Comparison of ENCODE assay signal across 30 cellular contexts in genomic region chr2:167582619-167583018, GRCh38.
DNase-seq lines count a peak whose midpoint lies in the region; ATAC-seq and TF ChIP-seq lines count a peak whose summit lies in the region.
"Had no signal": no experiment of that assay in that cellular context is flagged by ENCODE, and none has a peak within 500 bp of the region (broad histone marks: within the 10 kb centered on the region; RNA-seq: fewer than 3 reads in every experiment).

No MANE protein-coding gene starts in this region.

- H3K36me3 ChIP-seq in suprapubic skin, result no peaks in the 10 kb centered on the region
- H3K36me3 ChIP-seq: ovary, tibial artery had no signal

- WGBS in suprapubic skin, result 82% methylated on average over 5 of the region's 5 CpGs

- no peaks in the 10 kb centered on the region for H3K9me3 ChIP-seq in suprapubic skin
- H3K9me3 ChIP-seq: ovary, tibial artery had no signal

- DNase-seq in DMS 273 (lab: John Stamatoyannopoulos, UW; ENCODE audit: unreplicated experiment), result peak; percentile 41
- DNase-seq in DMS 273 treated with DMSO at 0.1 percent for 48 hours (lab: John Stamatoyannopoulos, UW), result no peak
- peak; percentile 7 for DNase-seq in choroid plexus epithelial cell (ENCODE audit: low read depth)
- no peak for DNase-seq in NK-92 (lab: John Stamatoyannopoulos, UW; ENCODE audit: unreplicated experiment)
- no peak for DNase-seq in suprapubic skin (ENCODE audit: low spot score in 2 of 2)
- DNase-seq in cerebellum (ENCODE audit: low spot score), result no peak
- DNase-seq: activated CD4-positive, alpha-beta T cell treated with anti-CD3 and anti-CD28 coated beads, Interleukin-2, amount 10 ng/mL, durations not matched to agents 24 days and 14 days; activated naive CD4-positive, alpha-beta T cell treated with Interleukin-2 at 50 U/mL for 16 hours; activated T-cell treated with anti-CD3 and anti-CD28 coated beads, Interleukin-2, amount 50 U/mL, for 48 hours; AML-193; amygdala; CD8-positive, alpha-beta memory T cell; Kasumi-1; natural killer cell; NCI-H1048; NCI-H1930; NCI-H526 treated with DMSO at 0.1 percent for 48 hours; ovary; retina; stimulated activated CD4-positive, alpha-beta T cell treated with anti-CD3 and anti-CD28 coated beads, Interleukin-4, amount 100 ng/mL, for 4 hours; tibial artery had no signal

- no peak for TF ChIP-seq EP300 in suprapubic skin (IDR thresholded peaks at IDR 0.05)

- ATAC-seq in GM21737 (IDR thresholded peaks at IDR 0.05; ENCODE audit: unreplicated experiment), result no peak
- ATAC-seq: HepG2 had no signal

- H3K4me3 ChIP-seq in choroid plexus epithelial cell (ENCODE audit: low read depth, low read length) (no peak overlapping the region), suprapubic skin (no peak overlapping the region)
- H3K4me3 ChIP-seq: ovary, tibial artery had no signal

- TF ChIP-seq POLR2A in suprapubic skin (IDR thresholded peaks at IDR 0.05), result no peak

- peak overlapping the region; percentile 60 to 85 (median 79) for H3K27ac Mint-ChIP-seq in nephron
- H3K27ac Mint-ChIP-seq: activated CD4-positive, alpha-beta T cell treated with anti-CD3 and anti-CD28 coated beads, Interleukin-2, amount 10 ng/mL, durations not matched to agents 24 days and 14 days; mesothelial cell of epicardium; natural killer cell; stimulated activated naive CD8-positive, alpha-beta T cell treated with anti-CD3 and anti-CD28 coated beads, Interleukin-15, Interleukin-2, amounts not matched to agents 100 ng/mL and 50 ng/mL, for 24 hours; T-helper 1 cell treated with Interleukin-12 subunit alpha and Interleukin-12 subunit beta and Interleukin-4 antibody, amounts not matched to agents 30 μg/mL and 1 μg/mL, for 36 hours had no signal

- no peak overlapping the region for H3K27ac ChIP-seq in suprapubic skin
- H3K27ac ChIP-seq: 22Rv1, epithelial cell of prostate, HL-60, ovary, tibial artery had no signal

- peak overlapping the region in 2 of 3 experiments; percentile 3 to 11 for H3K4me3 Mint-ChIP-seq in nephron
- H3K4me3 Mint-ChIP-seq: activated CD4-positive, alpha-beta T cell treated with anti-CD3 and anti-CD28 coated beads, Interleukin-2, amount 10 ng/mL, durations not matched to agents 24 days and 14 days; CD8-positive, alpha-beta memory T cell; mesothelial cell of epicardium; natural killer cell; stimulated activated naive CD8-positive, alpha-beta T cell treated with anti-CD3 and anti-CD28 coated beads, Interleukin-15, Interleukin-2, amounts not matched to agents 100 ng/mL and 50 ng/mL, for 24 hours; T-helper 1 cell treated with Interleukin-12 subunit alpha and Interleukin-12 subunit beta and Interleukin-4 antibody, amounts not matched to agents 30 μg/mL and 1 μg/mL, for 36 hours had no signal

- no peaks in the 10 kb centered on the region for H3K27me3 Mint-ChIP-seq in nephron (ENCODE audit: low read depth)
- H3K27me3 Mint-ChIP-seq: activated CD4-positive, alpha-beta T cell treated with anti-CD3 and anti-CD28 coated beads, Interleukin-2, amount 10 ng/mL, durations not matched to agents 24 days and 14 days had no signal

- H3K4me1 Mint-ChIP-seq in nephron, result peaks cover 46% of the 10 kb centered on the region
- H3K4me1 Mint-ChIP-seq: activated CD4-positive, alpha-beta T cell treated with anti-CD3 and anti-CD28 coated beads, Interleukin-2, amount 10 ng/mL, durations not matched to agents 24 days and 14 days; CD8-positive, alpha-beta memory T cell; natural killer cell had no signal

- H3K9me3 Mint-ChIP-seq in nephron, result no peaks in the 10 kb centered on the region
- H3K9me3 Mint-ChIP-seq: activated CD4-positive, alpha-beta T cell treated with anti-CD3 and anti-CD28 coated beads, Interleukin-2, amount 10 ng/mL, durations not matched to agents 24 days and 14 days; mesothelial cell of epicardium; natural killer cell; stimulated activated naive CD8-positive, alpha-beta T cell treated with anti-CD3 and anti-CD28 coated beads, Interleukin-15, Interleukin-2, amounts not matched to agents 100 ng/mL and 50 ng/mL, for 24 hours; T-helper 1 cell treated with Interleukin-12 subunit alpha and Interleukin-12 subunit beta and Interleukin-4 antibody, amounts not matched to agents 30 μg/mL and 1 μg/mL, for 36 hours had no signal

- TF ChIP-seq CTCF in choroid plexus epithelial cell (conservative IDR thresholded peaks at IDR 0.05; ENCODE audit: low read depth, low read length) (no peak), nephron (IDR thresholded peaks at IDR 0.05; ENCODE audit: unreplicated experiment in 3 of 3) (no peak), suprapubic skin (IDR thresholded peaks at IDR 0.05) (no peak)

- no peaks in the 10 kb centered on the region for H3K4me1 ChIP-seq in suprapubic skin
- H3K4me1 ChIP-seq: tibial artery had no signal

- H3K36me3 Mint-ChIP-seq in nephron (ENCODE audit: low read depth), result no peaks in the 10 kb centered on the region
- H3K36me3 Mint-ChIP-seq: CD8-positive, alpha-beta memory T cell; mesothelial cell of epicardium; natural killer cell had no signal

- no peaks in the 10 kb centered on the region for H3K27me3 ChIP-seq in suprapubic skin
- H3K27me3 ChIP-seq: ovary, tibial artery had no signal

Comparison
In these comparisons a context has a peak if more than half of its experiments do, and no peak if none do; other contexts are left out.
1. DNase-seq: peak in DMS 273 (single experiment) and choroid plexus epithelial cell (single experiment); none in DMS 273 treated with DMSO at 0.1 percent for 48 hours (single experiment), NK-92 (single experiment), suprapubic skin (0 of 2) and cerebellum (single experiment).